In genomic region chr3:5138214-5138981, GRCh38 we compare ENCODE assay signal across 1 cellular context.
TF ChIP-seq lines count a peak whose summit lies in the region.

No MANE protein-coding gene starts in this region.

TF ChIP-seq in IMR-90, 13 proteins besides CTCF, POLR2A, EP300 and RAD21 (continued from another document):
- no peak for TF ChIP-seq MAZ (IDR thresholded peaks at IDR 0.05; ENCODE audit: borderline replicate concordance, low read depth, low read length)
- TF ChIP-seq FOS (IDR thresholded peaks at IDR 0.05; ENCODE audit: low read depth, low read length): no peak
- no peak for TF ChIP-seq RCOR1 (IDR thresholded peaks at IDR 0.05; ENCODE audit: insufficient replicate concordance, low read length)
- TF ChIP-seq NFE2L2 (IDR thresholded peaks at IDR 0.05; ENCODE audit: low read depth, low read length): no peak
- TF ChIP-seq MAFK (IDR thresholded peaks at IDR 0.05; ENCODE audit: low read depth, low read length): no peak
- TF ChIP-seq RFX5 (IDR thresholded peaks at IDR 0.05; ENCODE audit: low read depth, low read length): no peak
